In the genomic region with DNA sequence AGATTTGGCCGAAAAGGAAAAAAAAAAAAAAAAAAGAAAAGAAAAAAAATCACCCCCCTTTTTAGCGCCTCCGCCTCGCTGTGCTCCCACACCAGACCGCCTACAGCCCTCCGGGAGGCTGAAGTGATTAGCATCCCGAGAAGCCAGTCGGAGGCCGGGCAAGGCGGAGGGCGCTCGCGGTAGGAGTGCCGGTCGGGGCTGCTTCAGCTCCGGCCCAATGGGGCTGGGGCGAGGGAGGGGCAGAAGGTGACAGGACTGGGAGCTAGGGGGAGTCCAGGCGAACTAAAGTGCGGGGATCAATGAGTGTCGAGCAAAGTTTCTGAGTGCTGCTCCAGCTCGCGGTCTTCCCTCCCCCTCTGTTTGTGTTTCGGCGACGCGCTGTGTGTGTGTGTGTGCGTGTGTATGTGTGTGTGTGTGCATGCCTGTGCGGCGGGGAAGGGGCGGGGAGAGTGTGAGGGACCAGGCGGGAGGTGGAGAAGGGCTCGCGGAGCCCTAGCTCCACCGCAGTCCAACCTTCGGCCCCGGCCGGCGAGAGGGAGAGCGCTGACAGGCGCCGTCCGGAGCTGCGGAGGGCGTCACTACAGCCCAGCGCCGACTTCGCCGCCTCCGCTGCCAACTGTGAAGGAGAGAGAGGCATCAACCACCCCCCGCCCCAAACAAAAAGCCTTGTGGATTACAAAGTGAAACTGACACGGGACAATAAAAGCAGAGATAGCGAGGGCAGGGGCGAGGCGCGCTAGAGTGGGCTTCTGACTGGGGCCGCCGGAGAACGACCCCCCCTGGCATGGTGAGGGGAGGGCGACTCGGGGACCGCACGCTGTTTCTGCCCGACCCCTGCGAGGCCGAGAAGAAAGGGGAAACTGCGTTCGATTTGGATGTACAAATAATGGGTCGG, we compare ENCODE assay signal across 8 cellular contexts. TPM values are rescaled to one million over a fixed set of nuclear protein-coding genes. Genes with fewer than 3 reads are reported as not detected.
DNase-seq lines count a peak whose midpoint lies in the region; ATAC-seq, FAIRE-seq and TF ChIP-seq lines count a peak whose summit lies in the region.

A gene with protein sequence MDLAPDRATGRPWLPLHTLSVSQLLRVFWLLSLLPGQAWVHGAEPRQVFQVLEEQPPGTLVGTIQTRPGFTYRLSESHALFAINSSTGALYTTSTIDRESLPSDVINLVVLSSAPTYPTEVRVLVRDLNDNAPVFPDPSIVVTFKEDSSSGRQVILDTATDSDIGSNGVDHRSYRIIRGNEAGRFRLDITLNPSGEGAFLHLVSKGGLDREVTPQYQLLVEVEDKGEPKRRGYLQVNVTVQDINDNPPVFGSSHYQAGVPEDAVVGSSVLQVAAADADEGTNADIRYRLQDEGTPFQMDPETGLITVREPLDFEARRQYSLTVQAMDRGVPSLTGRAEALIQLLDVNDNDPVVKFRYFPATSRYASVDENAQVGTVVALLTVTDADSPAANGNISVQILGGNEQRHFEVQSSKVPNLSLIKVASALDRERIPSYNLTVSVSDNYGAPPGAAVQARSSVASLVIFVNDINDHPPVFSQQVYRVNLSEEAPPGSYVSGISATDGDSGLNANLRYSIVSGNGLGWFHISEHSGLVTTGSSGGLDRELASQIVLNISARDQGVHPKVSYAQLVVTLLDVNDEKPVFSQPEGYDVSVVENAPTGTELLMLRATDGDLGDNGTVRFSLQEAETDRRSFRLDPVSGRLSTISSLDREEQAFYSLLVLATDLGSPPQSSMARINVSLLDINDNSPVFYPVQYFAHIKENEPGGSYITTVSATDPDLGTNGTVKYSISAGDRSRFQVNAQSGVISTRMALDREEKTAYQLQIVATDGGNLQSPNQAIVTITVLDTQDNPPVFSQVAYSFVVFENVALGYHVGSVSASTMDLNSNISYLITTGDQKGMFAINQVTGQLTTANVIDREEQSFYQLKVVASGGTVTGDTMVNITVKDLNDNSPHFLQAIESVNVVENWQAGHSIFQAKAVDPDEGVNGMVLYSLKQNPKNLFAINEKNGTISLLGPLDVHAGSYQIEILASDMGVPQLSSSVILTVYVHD (N-terminal part only) (plus strand): TSS at position 280 of the 895 bp plus-strand sequence. CDS start 1,457 bp downstream, outside the sequence.

- peak within 1 kb of the TSS; percentile 56 for H3K4me2 ChIP-seq in K562 (ENCODE audit: insufficient read depth, low read length)

- FAIRE-seq in K562 (lab: Jason Lieb, UNC) = no peak

- H3K4me3 ChIP-seq in GM06990 (replicated peaks; ENCODE audit: low read depth, low read length) (peak within 1 kb of the TSS; percentile 60), K562 (no peak within 1 kb of the TSS), right cardiac atrium (ENCODE audit: low read length) (peak within 1 kb of the TSS; percentile 81)

- H3K27me3 ChIP-seq in GM06990 (replicated peaks; ENCODE audit: control insufficient read depth, insufficient read depth, low read length) (peaks cover 3% of the 10 kb centered on the region), K562 (ENCODE audit: control insufficient read depth in 2 of 2, insufficient read depth in 2 of 2, low read length in 2 of 2) (peaks cover 0 to 13% of the 10 kb centered on the region in 2 experiments; a peak in 2 of 5 replicates), right cardiac atrium (ENCODE audit: control insufficient read depth, insufficient read depth) (no peaks in the 10 kb centered on the region)

- H3K9me3 ChIP-seq in K562 (replicated peaks; ENCODE audit: control insufficient read depth, insufficient read depth, low read depth, low read length) = no peaks in the 10 kb centered on the region
- no peaks in the 10 kb centered on the region for H3K9me3 ChIP-seq in right cardiac atrium (ENCODE audit: control insufficient read depth, low read length)

- DNase-seq in GM06990 (ENCODE audit: extremely low read depth, insufficient read length) (peak; percentile 54), H4 (ENCODE audit: low spot score) (peak; percentile 96), KG1 (lab: John Stamatoyannopoulos, UW) (peak; percentile 31), SHP77 (lab: John Stamatoyannopoulos, UW) (peak; percentile 39 to 63), K562 (ENCODE audit: extremely low read depth in 1 of 4, low spot score in 3 of 4) (peak; percentile 12 to 35 (median 23)), right cardiac atrium (peak; percentile 98 to 99 (median 98)), pons (ENCODE audit: low spot score) (peak; percentile 91), NCI-H187 (lab: John Stamatoyannopoulos, UW) (no peak)

- peaks cover 0 to 24% of the 10 kb centered on the region in 2 experiments; a peak in 2 of 5 replicates for H3K4me1 ChIP-seq in K562 (replicated peaks in 1 of 2; ENCODE audit: control insufficient read depth in 2 of 2, insufficient read depth in 2 of 2, low read length in 2 of 2)
- H3K4me1 ChIP-seq in right cardiac atrium (ENCODE audit: control insufficient read depth, insufficient read depth, low read length) = peaks cover 4% of the 10 kb centered on the region

- TF ChIP-seq CTCF in GM06990 (IDR thresholded peaks at IDR 0.05; ENCODE audit: insufficient read depth, low read length, poor library complexity, severe bottlenecking) (no peak), K562 (IDR thresholded peaks at IDR 0.05 in 2 of 3, conservative IDR thresholded peaks at IDR 0.05 in 1 of 3; ENCODE audit: insufficient read depth in 2 of 3, low read depth in 1 of 3, low read length in 3 of 3) (no peak)

- CTCF ChIA-PET in K562 (lab: Yijun Ruan, JAX; ENCODE audit: low intra/inter-chr PET ratio) = interaction anchor here (0.5 kb wide), 1 partner anchor 300 kb away, joined by 3 read pairs; no protein-coding TSS in a partner anchor

- intact Hi-C loops in K562 (cut with micrococcal nuclease) = loop anchor here (5.0 to 10.0 kb wide), 2 partner anchors 427 to 660 kb away; no protein-coding TSS in a partner anchor
- intact Hi-C loops in right cardiac atrium (cut with DNase I) = loop anchor here (5.0 to 10.0 kb wide), 4 partner anchors 167 to 1290 kb away; no protein-coding TSS in a partner anchor

- peak within 1 kb of the TSS in 1 of 2 experiments; percentile 35; a peak in 1 of 4 replicates for H3K9ac ChIP-seq in K562 (ENCODE audit: insufficient read depth in 1 of 2, low read depth in 2 of 2, low read length in 2 of 2)

- H3K27ac ChIP-seq in K562 (ENCODE audit: extremely low read depth, low read depth, low read length) = no peak within 1 kb of the TSS
- H3K27ac ChIP-seq in right cardiac atrium (ENCODE audit: low read length) = peak within 1 kb of the TSS; percentile 91

- H3K9me1 ChIP-seq in K562 (ENCODE audit: control insufficient read depth, insufficient read depth, low read length) = no peaks in the 10 kb centered on the region

- H3K36me3 ChIP-seq in GM06990 (ENCODE audit: control insufficient read depth, insufficient read depth, low read length) = no peaks in the 10 kb centered on the region
- H3K36me3 ChIP-seq in K562 (ENCODE audit: control insufficient read depth, insufficient read depth, low read length) = no peaks in the 10 kb centered on the region

- 7% methylated on average over 32 of the region's 68 CpGs for WGBS in K562 (ENCODE audit: insufficient coverage, low coverage, missing lambda C conversion rate)
- WGBS in right cardiac atrium = under 1% methylated on average over 68 of the region's 68 CpGs

- ATAC-seq in K562 = peak; percentile 86
- ATAC-seq in right cardiac atrium = peak; percentile 96 to 97

- TF ChIP-seq EP300 in K562 (IDR thresholded peaks at IDR 0.05; ENCODE audit: low read length) = no peak

- no peaks in the 10 kb centered on the region for H4K20me1 ChIP-seq in K562 (replicated peaks; ENCODE audit: control insufficient read depth, insufficient read depth, low read length)

- no peak for TF ChIP-seq RAD21 in K562 (CRISPR knock-in tag; conservative IDR thresholded peaks at IDR 0.05 in 1 of 2, IDR thresholded peaks at IDR 0.05 in 1 of 2)

- POLR2A ChIA-PET in K562 (lab: Yijun Ruan, JAX) = no interaction called here

- BruUV-seq in K562 (replicated peaks; lab: Mats Ljungman, UMichigan) = no TSS peak

- in situ Hi-C loops in K562 (cut with MboI) = loop anchor here (25.0 kb wide), 1 partner anchor 422 kb away; no protein-coding TSS in a partner anchor

- H2AFZ ChIP-seq in K562 (ENCODE audit: low read depth, low read length) = peak within 1 kb of the TSS; percentile 2; the same call in 1 of the 2 replicates

- H3K79me2 ChIP-seq in K562 (ENCODE audit: control insufficient read depth, insufficient read depth, low read length) = no peaks in the 10 kb centered on the region

- TF ChIP-seq POLR2A in K562 (conservative IDR thresholded peaks at IDR 0.05) = no peak

TF ChIP-seq in K562, 482 proteins besides CTCF, POLR2A, EP300 and RAD21 (continues in another document):
- TF ChIP-seq CCNT2 (IDR thresholded peaks at IDR 0.05; ENCODE audit: borderline replicate concordance, extremely low read depth, insufficient read length, low read depth, low read length) (no peak), DNMT1 (IDR thresholded peaks at IDR 0.05) (no peak), CREM (IDR thresholded peaks at IDR 0.05; ENCODE audit: low read depth) (0 out of 2 replicates have a peak, but pooled peaks have one; percentile 5)

RNA-seq across cellular contexts. Expression of the gene that starts here (rescaled TPM):
- total RNA-seq in H4 (2014; rRNA removed; shearing (Covaris generic)) = 8.8 and 9.0 TPM in 2 replicates
- 0.02 and 0.05 TPM in 2 replicates for total RNA-seq in K562 (2011; cell fraction: chromatin; rRNA removed; ENCODE audit: low replicate concordance)
- not detected in 2 replicates for total RNA-seq in K562 (2011; cell fraction: nucleolus; rRNA removed)
- not detected in 2 replicates for total RNA-seq in K562 (2011; cell fraction: nucleoplasm; rRNA removed)
- total RNA-seq in K562 (2014; rRNA removed) = not detected in 2 replicates
- under 0.01 TPM in 1 of 2 replicates, not detected in the other for total RNA-seq in K562 (2014; rRNA removed; fragmentation: Illumina TruSeq; extraction: Trizol)
- total RNA-seq in K562 (2015; rRNA removed; fragmentation: Illumina TruSeq; extraction: Trizol) = 0.04 TPM in 1 of 2 replicates, not detected in the other
- total RNA-seq in K562 (2021) = 0.02 TPM in 1 of 2 replicates, not detected in the other
- not detected in 2 replicates for polyA plus RNA-seq in K562 (2011; rRNA removed)
- polyA plus RNA-seq in K562 (2011; cell fraction: cytosol; rRNA removed) = under 0.01 TPM in 1 of 2 replicates, not detected in the other
- not detected in 2 replicates for polyA plus RNA-seq in K562 (2011; cell fraction: nucleus; rRNA removed)
- polyA plus RNA-seq in K562 (2012) = under 0.01 TPM in 1 of 2 replicates, not detected in the other
- polyA plus RNA-seq in K562 (2014; fragmentation: Illumina TruSeq; extraction: Trizol) = not detected in 2 replicates
- not detected for polyA plus RNA-seq in K562 (2014; fragmentation: Nextera tagmentation; extraction: Ambion mirVana)
- 0.01 TPM in 1 of 2 replicates, not detected in the other for polyA plus RNA-seq in K562 (2014; rRNA removed)
- under 0.01 and 0.03 TPM in 2 replicates for polyA minus RNA-seq in K562 (2011; rRNA and poly(A)+ RNA removed)
- polyA minus RNA-seq in K562 (2011; cell fraction: cytosol; rRNA and poly(A)+ RNA removed) = not detected in 2 replicates
- under 0.01 TPM in 2 replicates for polyA minus RNA-seq in K562 (2011; cell fraction: nucleus; rRNA and poly(A)+ RNA removed)
- 10 to 100 TPM; 13.0 to 18.7 (median 13.6) TPM for total RNA-seq in right cardiac atrium
- 2.8 TPM for polyA plus RNA-seq in right cardiac atrium

Comparison
In these comparisons a context has a peak if more than half of its experiments do, and no peak if none do; other contexts are left out.
1. Peak in DNase-seq, ATAC-seq and H3K4me2 ChIP-seq in K562; RNA of the gene not detected or under 1 TPM.
2. DNase-seq: peak in GM06990 (single experiment), H4 (single experiment), KG1 (single experiment), SHP77 (2 of 2), right cardiac atrium (3 of 3) and pons (single experiment); none in NCI-H187 (0 of 2).